Comparison of ENCODE assay signal across 32 cellular contexts in genomic region chr6:148082721-148083120, GRCh38.
"Had no signal": no experiment of that assay in that cellular context is flagged by ENCODE, and none has a peak within 500 bp of the region (broad histone marks: within the 10 kb centered on the region; RNA-seq: fewer than 3 reads in every experiment).

No MANE protein-coding gene starts in this region.

- H3K4me3 Mint-ChIP-seq: activated CD4-positive, alpha-beta T cell treated with anti-CD3 and anti-CD28 coated beads for 36 hours; activated CD8-positive, alpha-beta memory T cell treated with anti-CD3 and anti-CD28 coated beads, Interleukin-2, amount 10 ng/mL, durations not matched to agents 7 days and 5 days; activated CD8-positive, alpha-beta T cell treated with anti-CD3 and anti-CD28 coated beads, Interleukin-2, amount 10 ng/mL, durations not matched to agents 7 days and 5 days; activated T-cell treated with anti-CD3 and anti-CD28 coated beads, Interleukin-2, amount 50 U/mL, for 72 hours; immature natural killer cell; naive B cell; neural crest cell had no signal

- H3K27ac ChIP-seq: ascending aorta, brain microvascular endothelial cell, epithelial cell of prostate, esophagus squamous epithelium, gastroesophageal sphincter, skin epidermis, testis, transverse colon, uterus had no signal

- H3K27me3 ChIP-seq: adrenal gland, ascending aorta, brain microvascular endothelial cell, esophagus squamous epithelium, gastroesophageal sphincter, right lobe of liver, testis, transverse colon, uterus had no signal

- ATAC-seq: activated CD4-positive, alpha-beta T cell treated with anti-CD3 and anti-CD28 coated beads for 36 hours; activated CD8-positive, alpha-beta memory T cell treated with anti-CD3 and anti-CD28 coated beads, Interleukin-2, amount 10 ng/mL, durations not matched to agents 7 days and 5 days; activated CD8-positive, alpha-beta T cell treated with anti-CD3 and anti-CD28 coated beads, Interleukin-2, amount 10 ng/mL, durations not matched to agents 7 days and 5 days; activated naive CD4-positive, alpha-beta T cell treated with anti-CD3 and anti-CD28 coated beads, Interleukin-2, amount 50 U/mL, for 72 hours; activated T-cell treated with anti-CD3 and anti-CD28 coated beads, Interleukin-2, amount 50 U/mL, for 72 hours; gastroesophageal sphincter; left colon; stimulated activated naive CD8-positive, alpha-beta T cell treated with anti-CD3 and anti-CD28 coated beads, Interleukin-15, Interleukin-2, amounts not matched to agents 100 U/mL and 50 U/mL, for 24 hours had no signal

- H3K9me3 ChIP-seq: adrenal gland, ascending aorta, esophagus squamous epithelium, gastroesophageal sphincter, right lobe of liver, testis, transverse colon, uterus had no signal

- H3K27ac Mint-ChIP-seq: activated CD4-positive, alpha-beta T cell treated with anti-CD3 and anti-CD28 coated beads for 36 hours; activated CD8-positive, alpha-beta memory T cell treated with anti-CD3 and anti-CD28 coated beads, Interleukin-2, amount 10 ng/mL, durations not matched to agents 7 days and 5 days; activated CD8-positive, alpha-beta T cell treated with anti-CD3 and anti-CD28 coated beads, Interleukin-2, amount 10 ng/mL, durations not matched to agents 7 days and 5 days; activated naive CD4-positive, alpha-beta T cell treated with anti-CD3 and anti-CD28 coated beads, Interleukin-2, amount 50 U/mL, for 72 hours; activated T-cell treated with anti-CD3 and anti-CD28 coated beads, Interleukin-2, amount 50 U/mL, for 72 hours; immature natural killer cell; naive B cell had no signal

- H3K4me1 ChIP-seq: adrenal gland, ascending aorta, esophagus squamous epithelium, gastroesophageal sphincter, testis, transverse colon, uterus had no signal

- H3K36me3 ChIP-seq: adrenal gland, ascending aorta, brain microvascular endothelial cell, esophagus squamous epithelium, gastroesophageal sphincter, right lobe of liver, transverse colon, uterus had no signal

- FAIRE-seq: kidney had no signal

- H3K4me1 Mint-ChIP-seq: activated CD4-positive, alpha-beta T cell treated with anti-CD3 and anti-CD28 coated beads for 36 hours; activated CD8-positive, alpha-beta memory T cell treated with anti-CD3 and anti-CD28 coated beads, Interleukin-2, amount 10 ng/mL, durations not matched to agents 7 days and 5 days; immature natural killer cell; naive B cell had no signal

- H3K9me3 Mint-ChIP-seq: neural crest cell had no signal

- DNase-seq: activated CD4-positive, alpha-beta T cell treated with anti-CD3 and anti-CD28 coated beads for 36 hours; activated CD4-positive, CD25-positive, alpha-beta regulatory T cell; activated CD8-positive, alpha-beta memory T cell treated with anti-CD3 and anti-CD28 coated beads, Interleukin-2, amount 10 ng/mL, durations not matched to agents 7 days and 5 days; activated CD8-positive, alpha-beta T cell treated with anti-CD3 and anti-CD28 coated beads, Interleukin-2, amount 10 ng/mL, durations not matched to agents 7 days and 5 days; activated naive CD4-positive, alpha-beta T cell; activated T-cell treated with anti-CD3 and anti-CD28 coated beads, Interleukin-2, amount 50 U/mL, for 72 hours; adrenal gland; brain microvascular endothelial cell; cortex of kidney; esophagus squamous epithelium; head of caudate nucleus; hypothalamus; immature natural killer cell; kidney; left colon; mammary epithelial cell; naive B cell; posterior cingulate gyrus; right lobe of liver; stimulated activated CD4-positive, alpha-beta T cell treated with anti-CD3 and anti-CD28 coated beads, Interleukin-12 subunit alpha, Interleukin-12 subunit beta, amount 100 ng/mL, for 4 hours; stimulated activated CD4-positive, alpha-beta T cell treated with anti-CD3 and anti-CD28 coated beads, Interleukin-4, amount 100 ng/mL, for 1 hour; stimulated activated naive CD8-positive, alpha-beta T cell treated with anti-CD3 and anti-CD28 coated beads, Interleukin-15, Interleukin-2, amounts not matched to agents 100 U/mL and 50 U/mL, for 24 hours; T-helper 1 cell; testis; transverse colon; uterus had no signal

- H3K27me3 Mint-ChIP-seq: activated CD8-positive, alpha-beta memory T cell treated with anti-CD3 and anti-CD28 coated beads, Interleukin-2, amount 10 ng/mL, durations not matched to agents 7 days and 5 days had no signal

- H3K36me3 Mint-ChIP-seq: activated CD8-positive, alpha-beta memory T cell treated with anti-CD3 and anti-CD28 coated beads, Interleukin-2, amount 10 ng/mL, durations not matched to agents 7 days and 5 days; activated naive CD4-positive, alpha-beta T cell treated with anti-CD3 and anti-CD28 coated beads, Interleukin-2, amount 50 U/mL, for 72 hours; immature natural killer cell; naive B cell had no signal

- H3K4me3 ChIP-seq: adrenal gland, ascending aorta, esophagus squamous epithelium, gastroesophageal sphincter, right lobe of liver, skin epidermis, testis, transverse colon, uterus had no signal
